14 cellular contexts compared by ENCODE assay signal in genomic region chr15:96348112-96349027, GRCh38. TPM values are rescaled to one million over a fixed set of nuclear protein-coding genes. Genes with fewer than 3 reads are reported as not detected.
A peak's percentile ranks its signal among the peaks of the same experiment; 100 is the strongest.
DNase-seq lines count a peak whose midpoint lies in the region; ATAC-seq and TF ChIP-seq lines count a peak whose summit lies in the region.
"Had no signal": no experiment of that assay in that cellular context is flagged by ENCODE, and none has a peak within 500 bp of the region (broad histone marks: within the 10 kb centered on the region; RNA-seq: fewer than 3 reads in every experiment).

No MANE protein-coding gene starts in this region.

- TF ChIP-seq CTCF in HL-60 (IDR thresholded peaks at IDR 0.05; ENCODE audit: insufficient read depth, low read length) (no peak), choroid plexus epithelial cell (conservative IDR thresholded peaks at IDR 0.05; ENCODE audit: low read depth, low read length) (no peak), right lobe of liver (IDR thresholded peaks at IDR 0.05) (no peak), GM10248 (IDR thresholded peaks at IDR 0.05; ENCODE audit: control extremely low read depth, extremely low read depth, low read depth, missing control alignments) (no peak)

- CTCF ChIA-PET in GM10248 (lab: Yijun Ruan, JAX), result no interaction called here

- intact Hi-C loops in right lobe of liver (cut with DNase I), result loop anchor here in 1 of 2 donors (10.0 kb wide), 1 partner anchor 164 kb away; no protein-coding TSS in a partner anchor

- no peak overlapping the region for H3K9ac ChIP-seq in subcutaneous abdominal adipose tissue (ENCODE audit: low read length in 5 of 5)

- H3K9me3 ChIP-seq in right lobe of liver (no peaks in the 10 kb centered on the region), subcutaneous abdominal adipose tissue (ENCODE audit: control insufficient read depth in 5 of 5, low read length in 5 of 5) (no peaks in the 10 kb centered on the region)

- POLR2A ChIA-PET in GM10248 (lab: Yijun Ruan, JAX), result no interaction called here

- H3K4me3 ChIP-seq in HL-60 (replicated peaks; ENCODE audit: insufficient read depth, low read length) (no peak overlapping the region), choroid plexus epithelial cell (ENCODE audit: low read depth, low read length) (peak overlapping the region; percentile 94), right lobe of liver (no peak overlapping the region), subcutaneous abdominal adipose tissue (ENCODE audit: low read depth in 1 of 5, low read length in 5 of 5) (no peak overlapping the region)

- peak overlapping the region; percentile 79 for H3K27ac ChIP-seq in HL-60 (replicated peaks)
- peak overlapping the region; percentile 48 to 97 (median 90) for H3K27ac ChIP-seq in right lobe of liver
- H3K27ac ChIP-seq in subcutaneous abdominal adipose tissue (ENCODE audit: low read depth, low read length), result peak overlapping the region; percentile 70

- WGBS in right lobe of liver (ENCODE audit: insufficient coverage, low coverage, low lambda C conversion rate, missing lambda C conversion rate), result 38% methylated on average over 9 of the region's 13 CpGs

- TF ChIP-seq POLR2A in right lobe of liver (IDR thresholded peaks at IDR 0.05), result no peak

- H3K27me3 ChIP-seq in HL-60 (ENCODE audit: insufficient read depth, poor library complexity, severe bottlenecking) (no peaks in the 10 kb centered on the region), right lobe of liver (no peaks in the 10 kb centered on the region), subcutaneous abdominal adipose tissue (ENCODE audit: control insufficient read depth in 5 of 5, insufficient read depth in 4 of 5, low read length in 5 of 5) (peaks cover 0 to 22% (median 0%) of the 10 kb centered on the region in 5 donors)

- DNase-seq in HL-60 (ENCODE audit: low read depth in 1 of 2, low spot score in 1 of 2), result no peak
- peak; percentile 68 for DNase-seq in choroid plexus epithelial cell (ENCODE audit: low read depth)
- no peak for DNase-seq in right lobe of liver
- DNase-seq in GM10248 (ENCODE audit: extremely low spot score), result no peak
- no peak for DNase-seq in HK-2 (ENCODE audit: unreplicated experiment)
- DNase-seq: activated CD4-positive, alpha-beta T cell treated with anti-CD3 and anti-CD28 coated beads, Interleukin-2, amount 10 ng/mL, durations not matched to agents 24 days and 14 days; caudate nucleus; CD4-positive, alpha-beta T cell; kidney glomerular epithelial cell; occipital lobe had no signal

- H3K36me3 ChIP-seq in right lobe of liver (no peaks in the 10 kb centered on the region), subcutaneous abdominal adipose tissue (ENCODE audit: control insufficient read depth in 5 of 5, insufficient read depth in 5 of 5, low read length in 5 of 5) (peaks cover 0 to 3% (median 2%) of the 10 kb centered on the region in 5 donors)

- H3K4me1 ChIP-seq in right lobe of liver (peaks cover 0 to 21% (median 7%) of the 10 kb centered on the region in 4 donors), subcutaneous abdominal adipose tissue (ENCODE audit: control insufficient read depth in 5 of 5, insufficient read depth in 5 of 5, low read length in 5 of 5) (peaks cover 0 to 60% (median 43%) of the 10 kb centered on the region in 5 donors)

- ATAC-seq in right lobe of liver, result no peak
- no peak for ATAC-seq in HG02840 (IDR thresholded peaks at IDR 0.05; ENCODE audit: low FRiP score, unreplicated experiment)
- no peak for ATAC-seq in HG03354 (IDR thresholded peaks at IDR 0.05; ENCODE audit: poor library complexity, severe bottlenecking, unreplicated experiment)
- ATAC-seq: stimulated activated memory B cell treated with anti-CD40 and anti-IgM and Interleukin-4, amounts not matched to agents 10 μg/mL and 1 μg/mL and 100 μg/mL, for 72 hours had no signal

RNA-seq across cellular contexts. Expression of gene NR2F2, which starts 17.9 kb away (rescaled TPM):
- total RNA-seq in right lobe of liver, result 10 to 100 TPM; 11.6 to 30.0 (median 20.7) TPM
- total RNA-seq: activated CD4-positive, alpha-beta T cell treated with anti-CD3 and anti-CD28 coated beads, Interleukin-2, amount 10 ng/mL, durations not matched to agents 24 days and 14 days; CD4-positive, alpha-beta T cell had no signal
